Comparison of ENCODE assay signal across 8 cellular contexts in the genomic region with DNA sequence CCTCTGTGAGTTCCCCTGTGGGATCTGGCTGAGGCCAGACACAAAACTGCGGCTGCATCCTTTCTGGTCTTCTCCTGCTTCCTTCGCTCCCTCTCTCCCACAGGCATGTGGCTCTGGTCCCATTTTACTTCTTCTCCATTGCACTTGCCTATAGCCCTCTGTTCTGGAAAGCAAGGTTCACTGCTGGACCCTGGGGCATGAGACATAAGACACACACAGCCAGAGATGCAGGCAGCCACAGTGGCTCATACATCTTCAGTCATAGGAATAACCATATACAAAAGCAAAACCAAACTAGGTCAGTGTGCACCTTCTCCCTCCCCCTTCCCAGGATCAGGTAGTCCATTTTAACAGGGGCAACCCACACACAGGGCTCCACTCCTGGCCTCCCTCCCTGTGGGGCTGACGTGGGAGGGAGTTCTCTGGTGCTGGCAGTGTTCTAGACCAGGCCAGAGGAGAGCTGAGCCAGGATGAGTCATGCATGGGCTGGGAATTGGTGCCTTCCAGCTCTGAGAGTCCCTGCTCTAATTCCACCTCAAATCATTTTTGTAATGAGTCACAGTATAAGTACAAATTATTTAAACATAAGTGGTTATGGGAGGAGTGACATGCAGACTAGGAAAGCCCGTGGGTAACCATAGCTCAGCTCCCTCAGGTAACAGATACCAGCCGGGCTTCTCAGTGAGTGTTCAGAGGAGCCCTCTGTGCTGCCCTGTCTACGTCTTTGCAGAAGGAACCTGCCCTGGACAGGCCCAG. TPM values are rescaled to one million over a fixed set of nuclear protein-coding genes. Genes with fewer than 3 reads are reported as not detected.
DNase-seq lines count a peak whose midpoint lies in the region; ATAC-seq and TF ChIP-seq lines count a peak whose summit lies in the region.

No MANE protein-coding gene starts in this region.

- no peaks in the 10 kb centered on the region for H3K27me3 ChIP-seq in RWPE2 (ENCODE audit: insufficient read depth, poor library complexity, severe bottlenecking)
- H3K27me3 ChIP-seq in Karpas-422 (ENCODE audit: low read length), result no peaks in the 10 kb centered on the region

- no peak overlapping the region for H3K4me2 ChIP-seq in Karpas-422 (ENCODE audit: low read depth, low read length, poor library complexity, severe bottlenecking)

- no peak overlapping the region for H2AFZ ChIP-seq in Karpas-422 (ENCODE audit: low read length)

- H3K9me3 ChIP-seq in RWPE2 (ENCODE audit: severe bottlenecking) (no peaks in the 10 kb centered on the region), Karpas-422 (ENCODE audit: low read length) (no peaks in the 10 kb centered on the region)

- peak; percentile 95 for DNase-seq in Daoy (ENCODE audit: low read depth)
- DNase-seq in RWPE2 (ENCODE audit: low spot score), result peak; percentile 82
- peak; percentile 93 to 96 for DNase-seq in foreskin fibroblast
- peak; percentile 94 for DNase-seq in renal cortical epithelial cell (ENCODE audit: low read depth)
- DNase-seq in Karpas-422, result no peak
- DNase-seq in T-helper 1 cell, result no peak

- no peaks in the 10 kb centered on the region for H4K20me1 ChIP-seq in Karpas-422 (ENCODE audit: insufficient read depth, low read depth, low read length)

- H3K27ac ChIP-seq in RWPE2 (ENCODE audit: poor library complexity, severe bottlenecking) (peak overlapping the region; percentile 59), Karpas-422 (ENCODE audit: low read length) (no peak overlapping the region)

- no peaks in the 10 kb centered on the region for H3K9me2 ChIP-seq in Karpas-422 (replicated peaks; ENCODE audit: insufficient read depth, low read length)

- peaks cover 12% of the 10 kb centered on the region for H3K4me1 ChIP-seq in RWPE2 (ENCODE audit: insufficient read depth, poor library complexity, severe bottlenecking)
- H3K4me1 ChIP-seq in Karpas-422 (ENCODE audit: low read length), result no peaks in the 10 kb centered on the region

- peak; percentile 99 for ATAC-seq in RWPE2 (ENCODE audit: low read depth)
- no peak for ATAC-seq in HG02798 (IDR thresholded peaks at IDR 0.05; ENCODE audit: poor library complexity, unreplicated experiment)
- no peak for ATAC-seq in HG03439 (IDR thresholded peaks at IDR 0.05; ENCODE audit: unreplicated experiment)

- no peak overlapping the region for H3K4me3 ChIP-seq in RWPE2 (ENCODE audit: severe bottlenecking)
- H3K4me3 ChIP-seq in foreskin fibroblast (ENCODE audit: low read depth in 1 of 2, low read length in 2 of 2), result no peak overlapping the region
- H3K4me3 ChIP-seq in Karpas-422 (ENCODE audit: low read length), result no peak overlapping the region

- no peak for TF ChIP-seq CTCF in RWPE2 (IDR thresholded peaks at IDR 0.05; ENCODE audit: poor library complexity, severe bottlenecking)
- TF ChIP-seq CTCF in foreskin fibroblast (IDR thresholded peaks at IDR 0.05; ENCODE audit: low read depth, low read length), result no peak

- no peak overlapping the region for H3K9ac ChIP-seq in Karpas-422 (ENCODE audit: low read length)

- no peaks in the 10 kb centered on the region for H3K79me2 ChIP-seq in Karpas-422 (ENCODE audit: low read length)

- no peaks in the 10 kb centered on the region for H3K36me3 ChIP-seq in RWPE2 (ENCODE audit: low read depth)
- H3K36me3 ChIP-seq in Karpas-422 (ENCODE audit: insufficient read depth, low read length), result no peaks in the 10 kb centered on the region

RNA-seq across cellular contexts. Expression of gene ASIC2, which starts 58.0 kb away (rescaled TPM):
- total RNA-seq in Daoy (2014; rRNA removed; shearing (Covaris generic)), result 0.06 and 0.11 TPM in 2 replicates
- total RNA-seq in renal cortical epithelial cell, result 2.1 and 13.6 TPM in 2 replicates
- not detected in 2 replicates for total RNA-seq in Karpas-422 (2014; rRNA removed; shearing (Covaris generic); ENCODE audit: low replicate concordance)

Comparison
In these comparisons a context has a peak if more than half of its experiments do, and no peak if none do; other contexts are left out.
1. DNase-seq: peak in Daoy (single experiment), RWPE2 (single experiment), foreskin fibroblast (2 of 2) and renal cortical epithelial cell (single experiment); none in Karpas-422 (single experiment) and T-helper 1 cell (0 of 5).